Comparison of ENCODE assay signal across 17 cellular contexts in the genomic region with DNA sequence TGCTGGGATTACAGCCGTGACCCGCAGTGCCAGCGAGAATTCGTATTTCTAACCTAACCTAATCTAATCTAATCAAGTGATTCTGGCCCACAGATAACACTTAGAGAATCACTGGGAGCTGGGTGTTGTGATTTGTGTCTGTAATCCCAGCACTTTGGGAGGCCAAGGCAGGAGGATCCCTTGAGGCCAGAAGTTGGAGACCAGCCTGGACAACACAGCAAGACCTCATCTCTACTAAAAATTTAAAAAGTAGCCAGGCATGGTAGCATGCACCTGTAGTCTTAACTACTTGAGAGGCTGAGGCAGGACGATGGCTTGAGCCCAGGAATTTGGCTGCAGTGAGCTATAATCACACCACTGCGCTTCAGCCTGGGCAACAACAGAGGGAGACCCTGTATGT.
"Had no signal": no experiment of that assay in that cellular context is flagged by ENCODE, and none has a peak within 500 bp of the region (broad histone marks: within the 10 kb centered on the region; RNA-seq: fewer than 3 reads in every experiment).

No MANE protein-coding gene starts in this region.

- H3K4me1 Mint-ChIP-seq: neural progenitor cell, WTC11 had no signal

- H3K27ac ChIP-seq: body of pancreas, dorsolateral prefrontal cortex, neural progenitor cell, thoracic aorta had no signal

- H3K9me3 Mint-ChIP-seq: activated CD4-positive, alpha-beta T cell treated with anti-CD3 and anti-CD28 coated beads, Interleukin-2, amount 10 ng/mL, durations not matched to agents 7 days and 5 days; activated T-cell treated with anti-CD3 and anti-CD28 coated beads, Interleukin-2, amount 50 U/mL, for 72 hours; neural progenitor cell; T-helper 2 cell treated with Interferon-gamma antibody and Interleukin-4, amounts not matched to agents 5 μg/mL and 100 μg/mL, for 36 hours; WTC11 had no signal

- H3K27me3 ChIP-seq: body of pancreas, dorsolateral prefrontal cortex, neural progenitor cell had no signal

- H3K9me3 ChIP-seq: body of pancreas, thoracic aorta had no signal

- H3K9ac ChIP-seq: neural progenitor cell had no signal

- H3K4me1 ChIP-seq: body of pancreas had no signal

- H3K36me3 Mint-ChIP-seq: activated naive CD8-positive, alpha-beta T cell treated with anti-CD3 and anti-CD28 coated beads, Interleukin-2, amount 10 ng/mL, durations not matched to agents 7 days and 5 days; naive thymus-derived CD4-positive, alpha-beta T cell; neural progenitor cell; WTC11 had no signal

- DNase-seq: activated CD4-positive, alpha-beta T cell treated with anti-CD3 and anti-CD28 coated beads, Interleukin-2, amount 10 ng/mL, durations not matched to agents 7 days and 5 days; activated CD8-positive, alpha-beta memory T cell treated with anti-CD3 and anti-CD28 coated beads for 24 hours; activated gamma-delta T cell treated with Interleukin-2 at 50 U/mL for 16 hours; activated naive CD8-positive, alpha-beta T cell treated with anti-CD3 and anti-CD28 coated beads, Interleukin-2, amount 10 ng/mL, durations not matched to agents 7 days and 5 days; activated T-cell treated with anti-CD3 and anti-CD28 coated beads, Interleukin-2, amount 50 U/mL, for 72 hours; body of pancreas; dorsolateral prefrontal cortex; foreskin melanocyte; kidney glomerular epithelial cell; mesenchymal stem cell; naive thymus-derived CD4-positive, alpha-beta T cell had no signal

- H3K27me3 Mint-ChIP-seq: activated CD4-positive, alpha-beta T cell treated with anti-CD3 and anti-CD28 coated beads, Interleukin-2, amount 10 ng/mL, durations not matched to agents 7 days and 5 days; activated naive CD8-positive, alpha-beta T cell treated with anti-CD3 and anti-CD28 coated beads, Interleukin-2, amount 10 ng/mL, durations not matched to agents 7 days and 5 days; naive thymus-derived CD4-positive, alpha-beta T cell had no signal

- H2AFZ ChIP-seq: neural progenitor cell had no signal

- H3K4me2 ChIP-seq: neural progenitor cell had no signal

- ATAC-seq: activated T-cell treated with anti-CD3 and anti-CD28 coated beads, Interleukin-2, amount 50 U/mL, for 72 hours; body of pancreas; naive thymus-derived CD4-positive, alpha-beta T cell; WTC11 had no signal

- FAIRE-seq: TTC549 had no signal

- H3K4me3 ChIP-seq: body of pancreas, dorsolateral prefrontal cortex, neural progenitor cell, skin epidermis, thoracic aorta had no signal

- H3K4me3 Mint-ChIP-seq: activated CD4-positive, alpha-beta T cell treated with anti-CD3 and anti-CD28 coated beads, Interleukin-2, amount 10 ng/mL, durations not matched to agents 7 days and 5 days; activated naive CD8-positive, alpha-beta T cell treated with anti-CD3 and anti-CD28 coated beads, Interleukin-2, amount 10 ng/mL, durations not matched to agents 7 days and 5 days; activated T-cell treated with anti-CD3 and anti-CD28 coated beads, Interleukin-2, amount 50 U/mL, for 72 hours; naive thymus-derived CD4-positive, alpha-beta T cell; neural progenitor cell; T-helper 2 cell treated with Interferon-gamma antibody and Interleukin-4, amounts not matched to agents 5 μg/mL and 100 μg/mL, for 36 hours; WTC11 had no signal

- H3K27ac Mint-ChIP-seq: activated CD4-positive, alpha-beta T cell treated with anti-CD3 and anti-CD28 coated beads, Interleukin-2, amount 10 ng/mL, durations not matched to agents 7 days and 5 days; neural progenitor cell had no signal

- H3K36me3 ChIP-seq: neural progenitor cell, thoracic aorta had no signal
